ENCODE assay signal across 20 cellular contexts in the genomic region with DNA sequence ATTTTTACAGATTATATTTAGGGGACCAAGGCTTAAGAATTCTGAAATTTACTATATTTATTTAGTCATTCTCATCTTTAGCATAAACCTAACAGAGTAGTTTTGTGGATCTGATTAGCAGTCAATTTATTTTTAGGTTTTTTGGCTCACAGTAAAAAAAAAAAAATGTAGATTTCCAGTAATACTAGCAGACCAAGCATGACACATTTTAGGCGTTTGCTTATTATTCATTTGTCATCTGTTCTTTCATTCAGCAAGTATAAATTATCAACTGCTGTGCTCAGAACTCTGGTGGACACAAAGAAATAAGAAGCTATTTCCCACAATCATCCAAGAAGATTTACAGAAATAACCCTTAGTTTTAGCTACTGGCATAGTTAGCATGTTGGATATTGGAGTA. TPM values are rescaled to one million over a fixed set of nuclear protein-coding genes. Genes with fewer than 3 reads are reported as not detected.
"Had no signal": no experiment of that assay in that cellular context is flagged by ENCODE, and none has a peak within 500 bp of the region (broad histone marks: within the 10 kb centered on the region; RNA-seq: fewer than 3 reads in every experiment).

No MANE protein-coding gene starts in this region.

- H3K4me3 Mint-ChIP-seq: activated CD4-positive, alpha-beta memory T cell treated with anti-CD3 and anti-CD28 coated beads, Interleukin-2, amount 10 ng/mL, durations not matched to agents 7 days and 5 days; activated CD4-positive, alpha-beta T cell treated with anti-CD3 and anti-CD28 coated beads for 36 hours; activated naive CD4-positive, alpha-beta T cell treated with anti-CD3 and anti-CD28 coated beads, Interleukin-2, amount 50 U/mL, for 24 hours; activated T-cell treated with anti-CD3 and anti-CD28 coated beads, Interleukin-2, amount 50 U/mL, for 24 hours; memory B cell; natural killer cell had no signal

- H3K9me3 Mint-ChIP-seq: activated CD4-positive, alpha-beta memory T cell treated with anti-CD3 and anti-CD28 coated beads, Interleukin-2, amount 10 ng/mL, durations not matched to agents 7 days and 5 days; activated naive CD4-positive, alpha-beta T cell treated with anti-CD3 and anti-CD28 coated beads, Interleukin-2, amount 50 U/mL, for 24 hours; activated T-cell treated with anti-CD3 and anti-CD28 coated beads, Interleukin-2, amount 50 U/mL, for 24 hours had no signal

- H3K27ac Mint-ChIP-seq: activated CD4-positive, alpha-beta memory T cell treated with anti-CD3 and anti-CD28 coated beads, Interleukin-2, amount 10 ng/mL, durations not matched to agents 7 days and 5 days; activated CD4-positive, alpha-beta T cell treated with anti-CD3 and anti-CD28 coated beads for 36 hours; activated naive CD4-positive, alpha-beta T cell treated with anti-CD3 and anti-CD28 coated beads, Interleukin-2, amount 50 U/mL, for 24 hours; activated T-cell treated with anti-CD3 and anti-CD28 coated beads, Interleukin-2, amount 50 U/mL, for 24 hours; memory B cell; natural killer cell had no signal

- DNase-seq: activated CD4-positive, alpha-beta memory T cell treated with anti-CD3 and anti-CD28 coated beads, Interleukin-2, amount 10 ng/mL, durations not matched to agents 7 days and 5 days; activated CD4-positive, alpha-beta T cell treated with anti-CD3 and anti-CD28 coated beads for 36 hours; activated effector memory CD4-positive, alpha-beta T cell treated with Interleukin-2 at 50 U/mL for 16 hours; activated T-cell treated with anti-CD3 and anti-CD28 coated beads, Interleukin-2, amount 50 U/mL, for 24 hours; amniotic stem cell; brain microvascular endothelial cell; effector CD8-positive, alpha-beta T cell; esophagus squamous epithelium; kidney; left ventricle myocardium superior; natural killer cell; retina; stimulated activated CD4-positive, alpha-beta T cell treated with anti-CD3 and anti-CD28 coated beads, Interleukin-4, amount 100 ng/mL, for 24 hours; stimulated activated naive CD4-positive, alpha-beta T cell; T-helper 2 cell; upper lobe of left lung had no signal

- FAIRE-seq: endothelial cell of umbilical vein had no signal

- H3K4me1 Mint-ChIP-seq: activated CD4-positive, alpha-beta memory T cell treated with anti-CD3 and anti-CD28 coated beads, Interleukin-2, amount 10 ng/mL, durations not matched to agents 7 days and 5 days; activated CD4-positive, alpha-beta T cell treated with anti-CD3 and anti-CD28 coated beads for 36 hours; activated naive CD4-positive, alpha-beta T cell treated with anti-CD3 and anti-CD28 coated beads, Interleukin-2, amount 50 U/mL, for 24 hours; memory B cell; natural killer cell had no signal

- H3K4me3 ChIP-seq: esophagus squamous epithelium, hepatocyte, upper lobe of left lung had no signal

- H3K36me3 Mint-ChIP-seq: activated naive CD4-positive, alpha-beta T cell treated with anti-CD3 and anti-CD28 coated beads, Interleukin-2, amount 50 U/mL, for 24 hours; memory B cell; natural killer cell had no signal

- H3K27me3 Mint-ChIP-seq: activated CD4-positive, alpha-beta memory T cell treated with anti-CD3 and anti-CD28 coated beads, Interleukin-2, amount 10 ng/mL, durations not matched to agents 7 days and 5 days; activated CD4-positive, alpha-beta T cell treated with anti-CD3 and anti-CD28 coated beads for 36 hours; activated naive CD4-positive, alpha-beta T cell treated with anti-CD3 and anti-CD28 coated beads, Interleukin-2, amount 50 U/mL, for 24 hours; activated T-cell treated with anti-CD3 and anti-CD28 coated beads, Interleukin-2, amount 50 U/mL, for 24 hours; memory B cell had no signal

RNA-seq across cellular contexts. Expression of a gene that starts 20.6 kb away (rescaled TPM):
- total RNA-seq: activated CD4-positive, alpha-beta memory T cell treated with anti-CD3 and anti-CD28 coated beads, Interleukin-2, amount 10 ng/mL, durations not matched to agents 7 days and 5 days; activated CD4-positive, alpha-beta T cell treated with anti-CD3 and anti-CD28 coated beads for 36 hours; natural killer cell had no signal
